Comparison of ENCODE assay signal across 2 cellular contexts in the genomic region with DNA sequence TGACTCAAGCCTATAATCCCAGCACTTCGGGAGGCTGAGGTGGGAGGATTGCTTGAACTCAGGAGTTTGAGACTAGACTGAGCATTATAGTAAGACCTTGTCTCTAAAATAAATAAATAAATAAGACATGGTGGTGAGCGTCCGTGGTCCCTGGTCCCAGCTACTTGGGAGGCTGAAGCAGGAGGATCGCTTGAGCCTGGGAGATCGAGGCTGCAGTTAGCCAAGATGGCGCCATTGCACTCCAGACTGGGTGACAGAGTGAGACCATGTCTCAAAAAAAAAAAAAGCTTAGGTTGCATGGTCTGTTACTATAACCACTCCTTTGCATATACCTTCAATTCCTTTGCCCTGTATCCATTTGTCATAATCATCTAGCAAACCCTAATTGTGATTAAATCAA.
A peak's percentile ranks its signal among the peaks of the same experiment; 100 is the strongest.
TF ChIP-seq lines count a peak whose summit lies in the region.

No MANE protein-coding gene starts in this region.

TF ChIP-seq in HepG2, 621 proteins besides CTCF, POLR2A, EP300 and RAD21:
- no peak for TF ChIP-seq THAP11 (CRISPR knock-in tag; IDR thresholded peaks at IDR 0.05)
- TF ChIP-seq, protein P1, sequence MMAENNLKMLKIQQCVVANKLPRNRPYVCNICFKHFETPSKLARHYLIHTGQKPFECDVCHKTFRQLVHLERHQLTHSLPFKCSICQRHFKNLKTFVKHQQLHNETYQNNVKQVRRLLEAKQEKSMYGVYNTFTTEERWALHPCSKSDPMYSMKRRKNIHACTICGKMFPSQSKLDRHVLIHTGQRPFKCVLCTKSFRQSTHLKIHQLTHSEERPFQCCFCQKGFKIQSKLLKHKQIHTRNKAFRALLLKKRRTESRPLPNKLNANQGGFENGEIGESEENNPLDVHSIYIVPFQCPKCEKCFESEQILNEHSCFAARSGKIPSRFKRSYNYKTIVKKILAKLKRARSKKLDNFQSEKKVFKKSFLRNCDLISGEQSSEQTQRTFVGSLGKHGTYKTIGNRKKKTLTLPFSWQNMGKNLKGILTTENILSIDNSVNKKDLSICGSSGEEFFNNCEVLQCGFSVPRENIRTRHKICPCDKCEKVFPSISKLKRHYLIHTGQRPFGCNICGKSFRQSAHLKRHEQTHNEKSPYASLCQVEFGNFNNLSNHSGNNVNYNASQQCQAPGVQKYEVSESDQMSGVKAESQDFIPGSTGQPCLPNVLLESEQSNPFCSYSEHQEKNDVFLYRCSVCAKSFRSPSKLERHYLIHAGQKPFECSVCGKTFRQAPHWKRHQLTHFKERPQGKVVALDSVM (CRISPR knock-in tag; IDR thresholded peaks at IDR 0.05): peak; percentile 88

TF ChIP-seq in GM12878, 131 proteins besides CTCF, POLR2A, EP300 and RAD21:
- TF ChIP-seq ETV6 (conservative IDR thresholded peaks at IDR 0.05 in 1 of 2, IDR thresholded peaks at IDR 0.05 in 1 of 2; ENCODE audit: borderline replicate concordance in 1 of 2, low read depth in 1 of 2) (no peak), SMAD5 (IDR thresholded peaks at IDR 0.05; ENCODE audit: low read depth) (no peak), RB1 (IDR thresholded peaks at IDR 0.05; ENCODE audit: borderline replicate concordance) (no peak), YY1 (IDR thresholded peaks at IDR 0.05; ENCODE audit: low read depth, low read length) (peak; percentile 55; the same call in 1 of the 2 replicates), USF2 (IDR thresholded peaks at IDR 0.05; ENCODE audit: borderline replicate concordance, low read depth, low read length) (no peak)
